Comparison of ENCODE assay signal across 8 cellular contexts in the genomic region with DNA sequence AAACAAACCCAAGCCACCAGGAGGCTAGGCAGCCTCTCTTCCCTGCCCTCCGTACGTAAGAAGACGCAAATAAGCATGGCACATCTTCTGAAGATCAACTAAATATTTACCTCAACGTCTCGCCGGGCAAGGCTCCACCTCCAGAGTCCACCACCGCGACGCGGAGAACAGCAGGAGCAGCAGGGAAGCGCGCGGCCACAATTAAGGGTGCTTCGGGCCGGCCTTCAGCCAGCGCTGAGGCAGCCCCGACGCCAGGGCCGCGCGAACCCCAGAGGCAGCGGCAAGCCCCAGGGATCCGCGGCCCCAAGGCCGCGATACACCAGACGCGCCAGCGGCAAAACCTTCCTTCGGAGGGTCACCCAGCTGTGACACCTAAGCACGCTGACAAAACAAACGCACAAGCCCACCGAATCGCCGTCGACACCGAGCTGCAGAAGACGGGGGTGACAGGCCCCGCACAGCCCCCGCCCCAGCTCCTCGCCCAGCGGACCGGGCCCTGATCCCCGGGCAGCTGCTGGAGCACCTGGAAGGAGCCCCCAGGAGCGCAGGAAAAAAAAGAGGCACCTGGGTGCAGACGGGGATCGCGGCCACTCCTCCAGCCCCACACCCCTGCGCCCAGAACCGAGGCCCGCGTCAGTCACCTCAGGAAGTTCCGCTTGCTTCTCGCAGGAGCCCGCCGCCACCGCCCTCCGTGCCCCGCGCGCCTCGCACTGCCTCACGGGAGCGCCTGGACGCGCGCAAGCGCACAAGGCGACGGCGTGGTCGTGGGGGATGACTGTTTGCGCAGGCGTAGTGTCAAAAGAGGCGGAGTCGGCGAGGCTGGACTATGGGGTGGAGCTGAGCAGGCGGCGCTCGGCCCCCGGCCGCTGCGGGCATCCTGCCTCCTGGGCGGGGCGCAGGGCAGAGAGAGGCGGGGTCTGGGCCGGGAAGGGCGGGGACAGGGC. TPM values are rescaled to one million over a fixed set of nuclear protein-coding genes. Genes with fewer than 3 reads are reported as not detected.
DNase-seq lines count a peak whose midpoint lies in the region; ATAC-seq lines count a peak whose summit lies in the region.

A gene with protein sequence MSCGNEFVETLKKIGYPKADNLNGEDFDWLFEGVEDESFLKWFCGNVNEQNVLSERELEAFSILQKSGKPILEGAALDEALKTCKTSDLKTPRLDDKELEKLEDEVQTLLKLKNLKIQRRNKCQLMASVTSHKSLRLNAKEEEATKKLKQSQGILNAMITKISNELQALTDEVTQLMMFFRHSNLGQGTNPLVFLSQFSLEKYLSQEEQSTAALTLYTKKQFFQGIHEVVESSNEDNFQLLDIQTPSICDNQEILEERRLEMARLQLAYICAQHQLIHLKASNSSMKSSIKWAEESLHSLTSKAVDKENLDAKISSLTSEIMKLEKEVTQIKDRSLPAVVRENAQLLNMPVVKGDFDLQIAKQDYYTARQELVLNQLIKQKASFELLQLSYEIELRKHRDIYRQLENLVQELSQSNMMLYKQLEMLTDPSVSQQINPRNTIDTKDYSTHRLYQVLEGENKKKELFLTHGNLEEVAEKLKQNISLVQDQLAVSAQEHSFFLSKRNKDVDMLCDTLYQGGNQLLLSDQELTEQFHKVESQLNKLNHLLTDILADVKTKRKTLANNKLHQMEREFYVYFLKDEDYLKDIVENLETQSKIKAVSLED (minus strand): TSS at position 712 of the 944 bp plus-strand sequence. CDS start 1,175 bp downstream, outside the sequence.
A gene (minus strand): TSS at position 712 of the 944 bp plus-strand sequence. CDS start 12,890 bp downstream, outside the sequence.

- H3K27me3 Mint-ChIP-seq in effector memory CD8-positive, alpha-beta T cell = no peaks in the 10 kb centered on the region

- peak within 1 kb of the TSS; percentile 89 to 93 for H3K4me3 Mint-ChIP-seq in effector memory CD8-positive, alpha-beta T cell

- ATAC-seq in GM19468 (IDR thresholded peaks at IDR 0.05; ENCODE audit: extremely low read depth, unreplicated experiment) = peak; percentile 69
- peak; percentile 84 for ATAC-seq in effector memory CD8-positive, alpha-beta T cell (replicated peaks)

- DNase-seq in CMK (ENCODE audit: low read depth) = peak; percentile 95
- DNase-seq in HS-5 (ENCODE audit: low read depth) = peak; percentile 91
- peak; percentile 90 for DNase-seq in NK-92 (lab: John Stamatoyannopoulos, UW; ENCODE audit: unreplicated experiment)
- peak; percentile 98 for DNase-seq in activated CD8-positive, alpha-beta memory T cell treated with anti-CD3 and anti-CD28 coated beads for 4 hours (ENCODE audit: low read depth in 2 of 2)
- DNase-seq in effector memory CD8-positive, alpha-beta T cell = peak; percentile 99 to 100 (median 99)
- DNase-seq in mesenteric fat pad (ENCODE audit: low spot score) = peak; percentile 100
- DNase-seq in stimulated activated CD8-positive, alpha-beta memory T cell treated with anti-CD3 and anti-CD28 coated beads, Interleukin-15, amount 100 ng/mL, for 1 hour (ENCODE audit: low read depth) = peak; percentile 97

- H3K9me3 Mint-ChIP-seq in effector memory CD8-positive, alpha-beta T cell = no peaks in the 10 kb centered on the region

- H3K4me1 Mint-ChIP-seq in effector memory CD8-positive, alpha-beta T cell (ENCODE audit: low read depth in 2 of 2) = peaks cover 40 to 54% of the 10 kb centered on the region in 2 donors

- peaks cover 53% of the 10 kb centered on the region for H3K36me3 Mint-ChIP-seq in effector memory CD8-positive, alpha-beta T cell (ENCODE audit: insufficient read depth)

- H3K27ac Mint-ChIP-seq in effector memory CD8-positive, alpha-beta T cell = peak within 1 kb of the TSS; percentile 95 to 97

RNA-seq across cellular contexts. Expression of the first gene that starts in this region (rescaled TPM):
- total RNA-seq in mesenteric fat pad = 12.7 TPM

RNA-seq across cellular contexts. Expression of the second gene that starts in this region (rescaled TPM):
- 12.8 TPM for total RNA-seq in mesenteric fat pad

Comparison
In these comparisons a context has a peak if more than half of its experiments do, and no peak if none do; other contexts are left out.
1. Peak in every context shown above with its lines: DNase-seq and ATAC-seq.